2 cellular contexts compared by ENCODE assay signal in genomic region chr11:8927233-8927632, GRCh38.
TF ChIP-seq lines count a peak whose summit lies in the region.

No MANE protein-coding gene starts in this region.

TF ChIP-seq in H1, 55 proteins besides CTCF, POLR2A, EP300 and RAD21:
- TF ChIP-seq SP4 (IDR thresholded peaks at IDR 0.05; ENCODE audit: low read length) (no peak), E2F6 (IDR thresholded peaks at IDR 0.05) (no peak), PHF8 (conservative IDR thresholded peaks at IDR 0.05; ENCODE audit: low read depth, low read length) (no peak), RBBP5 (IDR thresholded peaks at IDR 0.05; ENCODE audit: borderline replicate concordance, low read depth, low read length) (no peak), ATF3 (IDR thresholded peaks at IDR 0.05; ENCODE audit: insufficient read depth, low read depth, low read length) (no peak), TEAD4 (IDR thresholded peaks at IDR 0.05; ENCODE audit: low read depth, low read length) (no peak), POLR2AphosphoS5 (IDR thresholded peaks at IDR 0.05; ENCODE audit: low read depth, low read length) (no peak), POU5F1 (IDR thresholded peaks at IDR 0.05; ENCODE audit: low read depth, low read length) (no peak), USF2 (IDR thresholded peaks at IDR 0.05; ENCODE audit: low read length) (no peak), TAF1 (IDR thresholded peaks at IDR 0.05; ENCODE audit: low read depth, low read length) (no peak), NANOG (IDR thresholded peaks at IDR 0.05; ENCODE audit: insufficient read depth, low read depth, low read length, poor library complexity, severe bottlenecking) (no peak), JUN (IDR thresholded peaks at IDR 0.05; ENCODE audit: low read depth, low read length) (no peak)

TF ChIP-seq in SK-N-SH treated with all-trans-retinoic acid at 6 μM for 48 hours, 23 proteins besides CTCF, POLR2A, EP300 and RAD21:
- TF ChIP-seq PPARA (CRISPR knock-in tag; IDR thresholded peaks at IDR 0.05; ENCODE audit: borderline replicate concordance) (no peak), PATZ1 (CRISPR knock-in tag; IDR thresholded peaks at IDR 0.05; ENCODE audit: borderline replicate concordance) (no peak), CSRNP3 (CRISPR knock-in tag; IDR thresholded peaks at IDR 0.05) (no peak), ZNF565 (CRISPR knock-in tag; conservative IDR thresholded peaks at IDR 0.05; ENCODE audit: low read depth) (no peak), OSR1 (CRISPR knock-in tag; IDR thresholded peaks at IDR 0.05) (no peak), SNAI2 (CRISPR knock-in tag; IDR thresholded peaks at IDR 0.05) (no peak), TOX (CRISPR knock-in tag; IDR thresholded peaks at IDR 0.05; ENCODE audit: borderline replicate concordance) (no peak), BACH2 (CRISPR knock-in tag; IDR thresholded peaks at IDR 0.05; ENCODE audit: borderline replicate concordance) (no peak), ZC3H10 (CRISPR knock-in tag; IDR thresholded peaks at IDR 0.05) (no peak), POU6F1 (CRISPR knock-in tag; IDR thresholded peaks at IDR 0.05; ENCODE audit: borderline replicate concordance, low read depth) (no peak), ZNF70 (CRISPR knock-in tag; IDR thresholded peaks at IDR 0.05) (no peak)
